ENCODE assay signal across 9 cellular contexts in genomic region chr7:18693401-18693800, GRCh38.
DNase-seq lines count a peak whose midpoint lies in the region; ATAC-seq, FAIRE-seq and TF ChIP-seq lines count a peak whose summit lies in the region.
"Had no signal": no experiment of that assay in that cellular context is flagged by ENCODE, and none has a peak within 500 bp of the region (broad histone marks: within the 10 kb centered on the region; RNA-seq: fewer than 3 reads in every experiment).

No MANE protein-coding gene starts in this region.

- H3K4me1 ChIP-seq in ascending aorta (no peaks in the 10 kb centered on the region), kidney (ENCODE audit: control insufficient read depth in 1 of 2, insufficient read depth in 1 of 2, low read depth in 1 of 2, low read length in 2 of 2) (no peaks in the 10 kb centered on the region)

- H3K9ac ChIP-seq in kidney (ENCODE audit: low read length in 2 of 2): no peak overlapping the region

- FAIRE-seq in HTR-8/SVneo (lab: Jason Lieb, UNC) (no peak), kidney (lab: Jason Lieb, UNC) (no peak)

- DNase-seq in AG08396 (ENCODE audit: low spot score): peak; percentile 45
- peak; percentile 32 for DNase-seq in HTR-8/SVneo (ENCODE audit: insufficient read length, low spot score)
- peak in 1 of 2 donors; percentile 71 for DNase-seq in ascending aorta (ENCODE audit: low spot score in 2 of 2)
- DNase-seq in kidney: no peak
- DNase-seq in NCI-H2081 treated with DMSO at 0.1 percent for 48 hours (lab: John Stamatoyannopoulos, UW): no peak
- no peak for DNase-seq in NCI-H1436 (lab: John Stamatoyannopoulos, UW)
- DNase-seq: activated effector memory CD4-positive, alpha-beta T cell treated with anti-CD3 and anti-CD28 coated beads, Interleukin-2, amount 50 U/mL, for 16 hours had no signal

- H3K4me3 ChIP-seq in ascending aorta (peak overlapping the region in 1 of 2 donors; percentile 7), kidney (ENCODE audit: low read length in 2 of 2) (no peak overlapping the region)

- H3K27me3 ChIP-seq in ascending aorta: no peaks in the 10 kb centered on the region

- H3K9me3 ChIP-seq in ascending aorta (no peaks in the 10 kb centered on the region), kidney (ENCODE audit: control insufficient read depth in 1 of 2, low read length in 2 of 2) (no peaks in the 10 kb centered on the region)

- ATAC-seq in HG03196 (IDR thresholded peaks at IDR 0.05; ENCODE audit: unreplicated experiment): no peak
- no peak for ATAC-seq in HG02938 (IDR thresholded peaks at IDR 0.05; ENCODE audit: unreplicated experiment)

- H3K27ac ChIP-seq in ascending aorta: peak overlapping the region in 1 of 2 donors; percentile 14
- H3K27ac ChIP-seq in kidney (ENCODE audit: low read depth in 2 of 2, low read length in 2 of 2): no peak overlapping the region

- peak; percentile 43 to 76 (median 52) for TF ChIP-seq CTCF in ascending aorta (IDR thresholded peaks at IDR 0.05)
- peak; percentile 34 for TF ChIP-seq CTCF in kidney (IDR thresholded peaks at IDR 0.05; ENCODE audit: borderline replicate concordance, extremely low read depth, insufficient read depth)

- intact Hi-C loops in ascending aorta (cut with DNase I) (loop anchor here (5.0 kb wide), 1 partner anchor 424 kb away; the partner anchor contains the start of gene TWIST1), kidney (cut with DNase I) (no loop called here)

- H3K36me3 ChIP-seq in ascending aorta: no peaks in the 10 kb centered on the region
- H3K36me3 ChIP-seq in kidney (ENCODE audit: control insufficient read depth in 1 of 2, insufficient read depth in 2 of 2, low read length in 2 of 2): no peaks in the 10 kb centered on the region

Comparison
In these comparisons a context has a peak if more than half of its experiments do, and no peak if none do; other contexts are left out.
1. DNase-seq: peak in AG08396 (single experiment) and HTR-8/SVneo (single experiment); none in kidney (single experiment), NCI-H2081 treated with DMSO at 0.1 percent for 48 hours (single experiment) and NCI-H1436 (single experiment).